Comparison of ENCODE assay signal across 1 cellular context in genomic region chr16:28210979-28211505, GRCh38.
A peak's percentile ranks its signal among the peaks of the same experiment; 100 is the strongest.
TF ChIP-seq lines count a peak whose summit lies in the region.

No MANE protein-coding gene starts in this region.

TF ChIP-seq in HEK293, 187 proteins besides CTCF, POLR2A, EP300 and RAD21 (continued from another document and continues in another):
- TF ChIP-seq PRDM2 (tag by site-specific recombination; IDR thresholded peaks at IDR 0.05; ENCODE audit: borderline replicate concordance), result no peak
- peak; percentile 45; the same call in 1 of the 2 replicates for TF ChIP-seq ZBTB44 (tag by site-specific recombination; IDR thresholded peaks at IDR 0.05)
- peak; percentile 32; the same call in 1 of the 2 replicates for TF ChIP-seq TSHZ1 (tag by site-specific recombination; IDR thresholded peaks at IDR 0.05; ENCODE audit: borderline replicate concordance)
- no peak for TF ChIP-seq ZNF654 (tag by site-specific recombination; IDR thresholded peaks at IDR 0.05; ENCODE audit: low read depth)
- no peak for TF ChIP-seq PRDM4 (tag by site-specific recombination; IDR thresholded peaks at IDR 0.05)
- no peak for TF ChIP-seq HOXA7 (CRISPR knock-in tag; IDR thresholded peaks at IDR 0.05; ENCODE audit: borderline replicate concordance)
- no peak for TF ChIP-seq ZNF426 (tag by site-specific recombination; IDR thresholded peaks at IDR 0.05)
- TF ChIP-seq ZBTB7A (tag by site-specific recombination; IDR thresholded peaks at IDR 0.05; ENCODE audit: low read depth), result no peak
- peak; percentile 43; the same call in 1 of the 2 replicates for TF ChIP-seq ZNF629 (tag by site-specific recombination; IDR thresholded peaks at IDR 0.05)
- no peak for TF ChIP-seq EGR2 (tag by site-specific recombination; IDR thresholded peaks at IDR 0.05; ENCODE audit: low read depth)
- no peak for TF ChIP-seq ZNF596 (tag by site-specific recombination; IDR thresholded peaks at IDR 0.05)
- no peak for TF ChIP-seq ZNF146 (tag by site-specific recombination; IDR thresholded peaks at IDR 0.05)
- peak; percentile 64 for TF ChIP-seq ZBTB26 (tag by site-specific recombination; optimal IDR thresholded peaks at IDR 0.05)
- TF ChIP-seq ZNF292 (tag by site-specific recombination; IDR thresholded peaks at IDR 0.05; ENCODE audit: borderline replicate concordance, low read depth), result no peak
- TF ChIP-seq GFI1B (tag by site-specific recombination; IDR thresholded peaks at IDR 0.05), result no peak
- no peak for TF ChIP-seq ZNF354C (tag by site-specific recombination; IDR thresholded peaks at IDR 0.05; ENCODE audit: borderline replicate concordance, low read depth)
- TF ChIP-seq ZNF549 (tag by site-specific recombination; IDR thresholded peaks at IDR 0.05), result no peak
- no peak for TF ChIP-seq FEZF1 (tag by site-specific recombination; IDR thresholded peaks at IDR 0.05)
- no peak for TF ChIP-seq ZNF670 (tag by site-specific recombination; IDR thresholded peaks at IDR 0.05; ENCODE audit: low read depth)
- TF ChIP-seq ZNF473 (tag by site-specific recombination; IDR thresholded peaks at IDR 0.05), result no peak
- TF ChIP-seq ZNF768 (tag by site-specific recombination; IDR thresholded peaks at IDR 0.05), result no peak
- TF ChIP-seq ZNF350 (tag by site-specific recombination; IDR thresholded peaks at IDR 0.05), result no peak
- no peak for TF ChIP-seq PRDM6 (tag by site-specific recombination; IDR thresholded peaks at IDR 0.05)
- TF ChIP-seq ZXDB (tag by site-specific recombination; IDR thresholded peaks at IDR 0.05), result peak; percentile 78
- no peak for TF ChIP-seq SCRT2 (tag by site-specific recombination; IDR thresholded peaks at IDR 0.05)
- TF ChIP-seq ZNF660 (tag by site-specific recombination; IDR thresholded peaks at IDR 0.05), result peak; percentile 61
- TF ChIP-seq ZNF239 (tag by site-specific recombination; IDR thresholded peaks at IDR 0.05), result no peak
- TF ChIP-seq PBX3 (CRISPR knock-in tag; IDR thresholded peaks at IDR 0.05), result no peak
- no peak for TF ChIP-seq ZNF26 (tag by site-specific recombination; IDR thresholded peaks at IDR 0.05)
- no peak for TF ChIP-seq ZNF169 (tag by site-specific recombination; IDR thresholded peaks at IDR 0.05)
- no peak for TF ChIP-seq ZNF211 (tag by site-specific recombination; IDR thresholded peaks at IDR 0.05; ENCODE audit: low read depth)
- peak; percentile 22; the same call in 1 of the 2 replicates for TF ChIP-seq KLF9 (tag by site-specific recombination; IDR thresholded peaks at IDR 0.05; ENCODE audit: low read depth)
- no peak for TF ChIP-seq ZNF610 (tag by site-specific recombination; IDR thresholded peaks at IDR 0.05; ENCODE audit: borderline replicate concordance)
- peak; percentile 75 for TF ChIP-seq SP7 (tag by site-specific recombination; IDR thresholded peaks at IDR 0.05)
- no peak for TF ChIP-seq HOXD13 (CRISPR knock-in tag; IDR thresholded peaks at IDR 0.05; ENCODE audit: borderline replicate concordance)
- no peak for TF ChIP-seq ZNF747 (tag by site-specific recombination; IDR thresholded peaks at IDR 0.05)
- TF ChIP-seq GLI2 (tag by site-specific recombination; IDR thresholded peaks at IDR 0.05; ENCODE audit: borderline replicate concordance, low read depth), result no peak
- TF ChIP-seq ZNF433 (tag by site-specific recombination; IDR thresholded peaks at IDR 0.05; ENCODE audit: low read depth), result no peak
- TF ChIP-seq ZBTB8A (tag by site-specific recombination; IDR thresholded peaks at IDR 0.05), result peak; percentile 66
- peak; percentile 57 for TF ChIP-seq KLF1 (tag by site-specific recombination; IDR thresholded peaks at IDR 0.05)
- no peak for TF ChIP-seq ZNF138 (tag by site-specific recombination; IDR thresholded peaks at IDR 0.05; ENCODE audit: borderline replicate concordance)
- no peak for TF ChIP-seq ZNF837 (tag by site-specific recombination; IDR thresholded peaks at IDR 0.05)
- TF ChIP-seq WT1 (tag by site-specific recombination; IDR thresholded peaks at IDR 0.05), result peak; percentile 60
- no peak for TF ChIP-seq SCRT1 (tag by site-specific recombination; IDR thresholded peaks at IDR 0.05; ENCODE audit: borderline replicate concordance)
